In genomic region chr2:237669129-237669627, GRCh38 we compare ENCODE assay signal across 11 cellular contexts. TPM values are rescaled to one million over a fixed set of nuclear protein-coding genes. Genes with fewer than 3 reads are reported as not detected.
A peak's percentile ranks its signal among the peaks of the same experiment; 100 is the strongest.
DNase-seq lines count a peak whose midpoint lies in the region; ATAC-seq and TF ChIP-seq lines count a peak whose summit lies in the region.
"Had no signal": no experiment of that assay in that cellular context is flagged by ENCODE, and none has a peak within 500 bp of the region (broad histone marks: within the 10 kb centered on the region; RNA-seq: fewer than 3 reads in every experiment).

No MANE protein-coding gene starts in this region.

- TF ChIP-seq CTCF in DOHH2 (IDR thresholded peaks at IDR 0.05; ENCODE audit: low read depth, low read length, poor library complexity, severe bottlenecking), result no peak
- TF ChIP-seq CTCF in ascending aorta (IDR thresholded peaks at IDR 0.05), result no peak
- no peak for TF ChIP-seq CTCF in parathyroid adenoma (IDR thresholded peaks at IDR 0.05)

- H3K4me1 ChIP-seq in DOHH2 (ENCODE audit: control insufficient read depth, low read length) (peaks cover 91% of the 10 kb centered on the region), ascending aorta (peaks cover 7 to 16% of the 10 kb centered on the region in 2 donors), parathyroid adenoma (peaks cover 10% of the 10 kb centered on the region), aorta (ENCODE audit: control insufficient read depth in 1 of 2, insufficient read depth in 2 of 2, low read length in 2 of 2) (no peaks in the 10 kb centered on the region)

- H3K79me2 ChIP-seq in DOHH2 (ENCODE audit: control insufficient read depth, low read length) (no peaks in the 10 kb centered on the region), parathyroid adenoma (peaks cover 29% of the 10 kb centered on the region)

- H3K9me3 ChIP-seq in DOHH2 (ENCODE audit: control insufficient read depth, insufficient read depth, low read length) (no peaks in the 10 kb centered on the region), ascending aorta (no peaks in the 10 kb centered on the region), parathyroid adenoma (ENCODE audit: control insufficient read depth, low read length) (no peaks in the 10 kb centered on the region), aorta (ENCODE audit: control insufficient read depth, low read length) (no peaks in the 10 kb centered on the region)

- H2AFZ ChIP-seq in parathyroid adenoma, result no peak overlapping the region

- H3K4me2 ChIP-seq in DOHH2 (ENCODE audit: low read length) (peak overlapping the region; percentile 93), parathyroid adenoma (ENCODE audit: low read length) (peak overlapping the region; percentile 15)

- H3K27ac ChIP-seq in DOHH2 (ENCODE audit: low read depth, low read length) (peak overlapping the region; percentile 87), ascending aorta (peak overlapping the region; percentile 64), parathyroid adenoma (no peak overlapping the region), aorta (ENCODE audit: low read depth in 1 of 2, low read length in 2 of 2) (no peak overlapping the region)

- DNase-seq in NCI-H1105 (lab: John Stamatoyannopoulos, UW) (peak; percentile 23), ascending aorta (ENCODE audit: low spot score in 2 of 2) (no peak), aorta (no peak)
- DNase-seq in activated CD8-positive, alpha-beta memory T cell treated with anti-CD3 and anti-CD28 coated beads, Interleukin-2, amount 50 U/mL, for 4 hours, result no peak
- DNase-seq in stimulated activated naive CD4-positive, alpha-beta T cell treated with Interleukin-2 at 50 U/mL for 16 hours (lab: John Stamatoyannopoulos, UW), result no peak
- DNase-seq: activated naive CD4-positive, alpha-beta T cell treated with anti-CD3 and anti-CD28 coated beads for 36 hours; trophoblast cell had no signal

- intact Hi-C loops in ascending aorta (cut with DNase I) (no loop called here), aorta (cut with DNase I) (no loop called here)

- no peak overlapping the region for H3K9ac ChIP-seq in parathyroid adenoma

- no peaks in the 10 kb centered on the region for H3K9me2 ChIP-seq in DOHH2 (replicated peaks; ENCODE audit: control insufficient read depth, low read length)

- H3K36me3 ChIP-seq in DOHH2 (ENCODE audit: control insufficient read depth, low read length) (no peaks in the 10 kb centered on the region), ascending aorta (peaks cover 0 to 7% of the 10 kb centered on the region in 2 donors), parathyroid adenoma (ENCODE audit: control insufficient read depth, insufficient read depth, low read length) (no peaks in the 10 kb centered on the region), aorta (ENCODE audit: control insufficient read depth in 1 of 2, insufficient read depth in 2 of 2, low read length in 1 of 2) (peaks cover 0 to 3% of the 10 kb centered on the region in 2 donors)

- WGBS in aorta, 2 donors, result 74 to 77% methylated on average over 5 of the region's 5 CpGs

- H3K4me3 ChIP-seq in DOHH2 (ENCODE audit: low read length) (peak overlapping the region; percentile 59), ascending aorta (no peak overlapping the region), parathyroid adenoma (ENCODE audit: low read depth, low read length) (no peak overlapping the region), aorta (ENCODE audit: low read length in 2 of 2) (no peak overlapping the region)
- H3K4me3 ChIP-seq: dorsolateral prefrontal cortex had no signal

- no peaks in the 10 kb centered on the region for H4K20me1 ChIP-seq in DOHH2 (ENCODE audit: control insufficient read depth, insufficient read depth, low read depth, low read length)

- peaks cover 32% of the 10 kb centered on the region for H3F3A ChIP-seq in DOHH2 (ENCODE audit: control insufficient read depth, insufficient read depth)

- no peak for ATAC-seq in aorta (ENCODE audit: low FRiP score)
- ATAC-seq in GM18873 (IDR thresholded peaks at IDR 0.05; ENCODE audit: low FRiP score, unreplicated experiment), result no peak

- H3K27me3 ChIP-seq in DOHH2 (ENCODE audit: control insufficient read depth, low read length), result no peaks in the 10 kb centered on the region
- H3K27me3 ChIP-seq in ascending aorta, result no peaks in the 10 kb centered on the region
- no peaks in the 10 kb centered on the region for H3K27me3 ChIP-seq in parathyroid adenoma (ENCODE audit: control insufficient read depth, insufficient read depth, low read length)
- no peaks in the 10 kb centered on the region for H3K27me3 ChIP-seq in aorta (ENCODE audit: control insufficient read depth in 1 of 2, insufficient read depth in 2 of 2, low read length in 1 of 2)

RNA-seq across cellular contexts. Expression of gene LRRFIP1, which starts 41.8 kb away (rescaled TPM):
- total RNA-seq in ascending aorta, result 133 TPM
- total RNA-seq in aorta, result 100 to 1,000 TPM; 234 to 348 TPM
- polyA plus RNA-seq in aorta, result 100 to 1,000 TPM; 100 to 105 TPM

Comparison
In these comparisons a context has a peak if more than half of its experiments do, and no peak if none do; other contexts are left out.
1. H3K27ac ChIP-seq: peak in DOHH2 (single experiment) and ascending aorta (2 of 2); none in parathyroid adenoma (single experiment) and aorta (0 of 2).